Comparison of ENCODE assay signal across 8 cellular contexts in the genomic region with DNA sequence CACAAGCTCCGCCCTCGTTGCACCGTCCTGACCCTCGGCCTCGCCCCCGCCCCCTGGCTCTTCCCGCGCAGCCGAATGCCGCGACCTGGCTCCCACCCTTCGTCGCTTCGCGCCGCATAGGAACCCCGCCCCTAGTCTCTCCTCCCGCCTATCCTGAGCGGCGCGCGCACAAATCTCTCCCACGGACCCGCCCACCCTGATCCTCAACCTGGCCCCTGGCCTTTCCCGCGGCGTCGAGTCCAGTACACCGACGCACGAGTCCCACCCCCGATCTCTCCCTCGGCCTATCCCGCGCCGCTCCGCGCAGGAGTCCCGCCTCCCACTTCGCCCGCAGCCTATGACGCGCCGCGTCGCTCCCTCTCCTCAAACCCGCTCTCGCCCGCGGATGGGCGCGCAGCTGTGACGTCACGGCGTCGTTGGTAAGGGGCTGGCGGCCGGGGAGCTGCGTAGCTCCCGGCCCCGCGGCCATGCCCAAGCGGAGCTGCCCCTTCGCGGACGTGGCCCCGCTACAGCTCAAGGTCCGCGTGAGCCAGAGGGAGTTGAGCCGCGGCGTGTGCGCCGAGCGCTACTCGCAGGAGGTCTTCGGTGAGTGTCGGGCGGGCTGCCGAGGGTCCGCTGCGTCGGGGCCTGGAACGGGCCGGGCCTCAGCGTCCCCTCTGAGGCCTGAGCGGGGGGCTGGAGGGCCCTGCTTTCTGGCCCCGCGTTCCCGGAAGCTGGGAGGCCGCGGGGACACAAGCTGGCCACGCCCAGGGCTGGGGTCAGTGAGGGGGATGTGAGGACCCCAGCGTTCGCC. TPM values are rescaled to one million over a fixed set of nuclear protein-coding genes. Genes with fewer than 3 reads are reported as not detected.
A peak's percentile ranks its signal among the peaks of the same experiment; 100 is the strongest.
DNase-seq lines count a peak whose midpoint lies in the region; ATAC-seq lines count a peak whose summit lies in the region.

A gene with protein sequence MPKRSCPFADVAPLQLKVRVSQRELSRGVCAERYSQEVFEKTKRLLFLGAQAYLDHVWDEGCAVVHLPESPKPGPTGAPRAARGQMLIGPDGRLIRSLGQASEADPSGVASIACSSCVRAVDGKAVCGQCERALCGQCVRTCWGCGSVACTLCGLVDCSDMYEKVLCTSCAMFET (plus strand): TSS at position 413 of the 793 bp plus-strand sequence. CDS start 55 bp downstream, at position 468.

- H3K27ac Mint-ChIP-seq in immature natural killer cell, result peak within 1 kb of the TSS; percentile 85 to 96 (median 89)

- ATAC-seq in GM19023 (IDR thresholded peaks at IDR 0.05; ENCODE audit: unreplicated experiment) (peak; percentile 91), HG03280 (IDR thresholded peaks at IDR 0.05; ENCODE audit: unreplicated experiment) (peak; percentile 90)

- H3K9me3 Mint-ChIP-seq in immature natural killer cell, result no peaks in the 10 kb centered on the region

- peaks cover 0 to 5% (median 3%) of the 10 kb centered on the region in 3 donors for H3K36me3 Mint-ChIP-seq in immature natural killer cell

- peaks cover 28 to 39% of the 10 kb centered on the region in 2 donors for H3K4me1 Mint-ChIP-seq in immature natural killer cell

- H3K4me3 Mint-ChIP-seq in immature natural killer cell, result peak within 1 kb of the TSS; percentile 88 to 93 (median 92)

- H3K27me3 Mint-ChIP-seq in immature natural killer cell (ENCODE audit: low read depth in 3 of 3), result peaks cover 4 to 13% (median 12%) of the 10 kb centered on the region in 3 donors

- DNase-seq in AG08396 (ENCODE audit: low spot score) (peak; percentile 100), NCI-H345 treated with DMSO at 0.1 percent for 48 hours (lab: John Stamatoyannopoulos, UW; ENCODE audit: unreplicated experiment) (peak; percentile 98), immature natural killer cell (peak; percentile 99), smooth muscle cell of the brain vasculature (ENCODE audit: low read depth, low spot score) (peak; percentile 100)
- peak; percentile 100 for DNase-seq in activated CD4-positive, CD25-positive, alpha-beta regulatory T cell (lab: John Stamatoyannopoulos, UW)
- peak; percentile 99 for DNase-seq in central memory CD4-positive, alpha-beta T cell

RNA-seq across cellular contexts. Expression of the gene that starts here (rescaled TPM):
- polyA plus RNA-seq in immature natural killer cell, result 100 to 1,000 TPM; 155 to 321 (median 203) TPM

Comparison
In these comparisons a context has a peak if more than half of its experiments do, and no peak if none do; other contexts are left out.
1. Peak in every context shown above with its lines: DNase-seq and ATAC-seq.